ENCODE assay signal across 25 cellular contexts in the genomic region with DNA sequence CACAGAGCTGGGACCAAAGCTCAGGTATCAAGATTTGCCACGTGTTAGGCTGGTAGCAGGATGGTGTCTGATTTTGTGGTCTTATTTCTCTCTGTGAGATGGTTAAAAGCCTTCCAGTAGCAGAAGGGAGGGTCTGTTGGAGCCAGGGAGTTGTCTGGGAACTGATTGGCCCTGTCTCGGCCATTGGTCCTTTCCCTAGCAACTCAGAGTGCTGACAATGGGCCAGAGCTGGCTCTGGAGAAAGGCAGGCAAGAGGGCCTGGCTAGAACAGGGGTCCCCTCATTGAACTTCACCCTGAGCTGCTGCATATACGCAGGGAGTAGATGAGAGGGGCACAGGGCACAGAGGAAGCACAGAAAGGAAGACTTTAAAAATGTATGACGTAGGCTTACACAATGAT.
A peak's percentile ranks its signal among the peaks of the same experiment; 100 is the strongest.
DNase-seq lines count a peak whose midpoint lies in the region; ATAC-seq, FAIRE-seq and TF ChIP-seq lines count a peak whose summit lies in the region.
"Had no signal": no experiment of that assay in that cellular context is flagged by ENCODE, and none has a peak within 500 bp of the region (broad histone marks: within the 10 kb centered on the region; RNA-seq: fewer than 3 reads in every experiment).

No MANE protein-coding gene starts in this region.

- H3K4me1 ChIP-seq in HepG2 (ENCODE audit: insufficient read depth, low read length) (no peaks in the 10 kb centered on the region), right lobe of liver (no peaks in the 10 kb centered on the region), neuronal stem cell (ENCODE audit: control insufficient read depth in 2 of 2, insufficient read depth in 1 of 2, low read depth in 1 of 2, low read length in 2 of 2) (no peaks in the 10 kb centered on the region)
- H3K4me1 ChIP-seq: A549 had no signal

- H2BK12ac ChIP-seq in neuronal stem cell (ENCODE audit: low read length): no peak overlapping the region

- no peak overlapping the region for H3K18ac ChIP-seq in neuronal stem cell (ENCODE audit: low read length)

- H4K20me1 ChIP-seq in HepG2 (ENCODE audit: insufficient read depth, low read length): no peaks in the 10 kb centered on the region
- H4K20me1 ChIP-seq: BLaER1 treated with 17β-estradiol and CSF1 and Interleukin-3, amounts not matched to agents 10 nM and 100 nM had no signal

- H3K9ac ChIP-seq in HepG2 (ENCODE audit: insufficient read depth, low read depth, low read length) (no peak overlapping the region), neuronal stem cell (ENCODE audit: low read depth, low read length, poor library complexity) (no peak overlapping the region)
- H3K9ac ChIP-seq: BLaER1 treated with 17β-estradiol and CSF1 and Interleukin-3, amounts not matched to agents 10 nM and 100 nM; GM23248 had no signal

- H3K36me3 ChIP-seq in HepG2 (replicated peaks in 1 of 2; ENCODE audit: control insufficient read depth in 1 of 2, insufficient read depth in 2 of 2, low read length in 2 of 2): no peaks in the 10 kb centered on the region
- no peaks in the 10 kb centered on the region for H3K36me3 ChIP-seq in right lobe of liver
- H3K36me3 ChIP-seq in bronchial epithelial cell (ENCODE audit: control insufficient read depth, insufficient read depth, low read length): no peaks in the 10 kb centered on the region
- H3K36me3 ChIP-seq in neuronal stem cell (replicated peaks in 1 of 2; ENCODE audit: control insufficient read depth in 2 of 2, insufficient read depth in 2 of 2, low read length in 2 of 2): no peaks in the 10 kb centered on the region
- H3K36me3 ChIP-seq: BE2C; BLaER1 treated with 17β-estradiol and CSF1 and Interleukin-3, amounts not matched to agents 10 nM and 100 nM had no signal

- peaks cover 1 to 8% (median 7%) of the 10 kb centered on the region in 3 donors for H3K27me3 Mint-ChIP-seq in immature natural killer cell (ENCODE audit: low read depth in 3 of 3)

- no peaks in the 10 kb centered on the region for H3K79me1 ChIP-seq in neuronal stem cell (ENCODE audit: low read depth, low read length)

- WGBS in HepG2 (ENCODE audit: low lambda C conversion rate): 3% methylated on average over 4 of the region's 4 CpGs
- 35% methylated on average over 4 of the region's 4 CpGs for WGBS in right lobe of liver (ENCODE audit: insufficient coverage, low coverage, low lambda C conversion rate, missing lambda C conversion rate)
- WGBS in neuronal stem cell (ENCODE audit: extremely low coverage in 2 of 2, insufficient read length in 2 of 2, insufficient replicate concordance in 1 of 2), 2 donors: no CpG with 5 or more reads among the region's 4 CpGs

- H3K4me2 ChIP-seq in HepG2 (ENCODE audit: low read depth, low read length) (no peak overlapping the region), neuronal stem cell (ENCODE audit: insufficient read depth, low read length, poor library complexity, severe bottlenecking) (no peak overlapping the region)
- H3K4me2 ChIP-seq: A549; BLaER1 treated with 17β-estradiol and CSF1 and Interleukin-3, amounts not matched to agents 10 nM and 100 nM had no signal

- no peak overlapping the region for H2BK120ac ChIP-seq in neuronal stem cell (ENCODE audit: low read depth, low read length)

- intact Hi-C loops in HepG2 (cut with micrococcal nuclease; ENCODE audit: unreplicated experiment) (no loop called here), right lobe of liver (cut with DNase I) (no loop called here)

- POLR2A ChIA-PET in HepG2 (lab: Yijun Ruan, JAX): no interaction called here

- TF ChIP-seq EP300 in HepG2 (IDR thresholded peaks at IDR 0.05; ENCODE audit: low read depth in 2 of 2, low read length in 2 of 2) (no peak), HepG2 (CRISPR knock-in tag; IDR thresholded peaks at IDR 0.05; ENCODE audit: borderline replicate concordance) (no peak)

- no peak for TF ChIP-seq POLR2A in HepG2 (IDR thresholded peaks at IDR 0.05; ENCODE audit: insufficient read depth in 1 of 2, low read depth in 2 of 2, low read length in 2 of 2)
- no peak for TF ChIP-seq POLR2A in right lobe of liver (IDR thresholded peaks at IDR 0.05)

- no peaks in the 10 kb centered on the region for H3K79me2 ChIP-seq in HepG2 (ENCODE audit: insufficient read depth, low read length)

- H3K14ac ChIP-seq in neuronal stem cell (ENCODE audit: low read length): no peak overlapping the region

- H2BK5ac ChIP-seq in neuronal stem cell (ENCODE audit: low read length): no peak overlapping the region

- H3K9me3 ChIP-seq in HepG2 (ENCODE audit: low read length) (no peaks in the 10 kb centered on the region), right lobe of liver (no peaks in the 10 kb centered on the region), neuronal stem cell (replicated peaks in 1 of 2; ENCODE audit: control insufficient read depth in 2 of 2, insufficient read depth in 1 of 2, low read depth in 1 of 2, low read length in 2 of 2) (no peaks in the 10 kb centered on the region)
- H3K9me3 ChIP-seq: A549; BE2C; BLaER1 treated with 17β-estradiol and CSF1 and Interleukin-3, amounts not matched to agents 10 nM and 100 nM had no signal

- no peaks in the 10 kb centered on the region for H3K9me3 Mint-ChIP-seq in immature natural killer cell
- H3K9me3 Mint-ChIP-seq: CD4-positive, alpha-beta T cell; CD8-positive, alpha-beta memory T cell; H9 had no signal

- H2BK15ac ChIP-seq in neuronal stem cell (ENCODE audit: low read length): no peak overlapping the region

- no peak overlapping the region for H2AK5ac ChIP-seq in neuronal stem cell (ENCODE audit: low read depth, low read length)

- no peak overlapping the region for H4K8ac ChIP-seq in neuronal stem cell (ENCODE audit: low read depth, low read length)

- in situ Hi-C loops in HepG2 (cut with HindIII; ENCODE audit: extremely low pct_ligation_motif_present, low pct_unique_long_range_greater_than_20kb): no loop called here

- BruUV-seq in HepG2 (replicated peaks; lab: Mats Ljungman, UMichigan): no TSS peak

- CTCF ChIA-PET in HepG2 (lab: Yijun Ruan, JAX; ENCODE audit: low intra/inter-chr PET ratio, low total read pairs): no interaction called here

- peaks cover 4 to 51% of the 10 kb centered on the region in 2 experiments; a peak in 4 of 5 replicates for H3K27me3 ChIP-seq in HepG2 (ENCODE audit: control insufficient read depth in 1 of 2, insufficient read depth in 2 of 2, low read length in 2 of 2)
- H3K27me3 ChIP-seq in right lobe of liver: no peaks in the 10 kb centered on the region
- H3K27me3 ChIP-seq in bronchial epithelial cell (ENCODE audit: control insufficient read depth, insufficient read depth, low read length): no peaks in the 10 kb centered on the region
- peaks cover 0 to 51% (median 0%) of the 10 kb centered on the region in 3 experiments for H3K27me3 ChIP-seq in neuronal stem cell (ENCODE audit: control insufficient read depth in 3 of 3, insufficient read depth in 3 of 3, low read depth in 1 of 3, low read length in 3 of 3)
- H3K27me3 ChIP-seq: BE2C; BLaER1 treated with 17β-estradiol and CSF1 and Interleukin-3, amounts not matched to agents 10 nM and 100 nM had no signal

- no peaks in the 10 kb centered on the region for H3K36me3 Mint-ChIP-seq in immature natural killer cell
- H3K36me3 Mint-ChIP-seq: CD14-positive monocyte; CD8-positive, alpha-beta memory T cell had no signal

- no peak for TF ChIP-seq CTCF in HepG2 (CRISPR knock-in tag; IDR thresholded peaks at IDR 0.05)
- no peak for TF ChIP-seq CTCF in right lobe of liver (IDR thresholded peaks at IDR 0.05)
- no peak for TF ChIP-seq CTCF in bronchial epithelial cell (IDR thresholded peaks at IDR 0.05; ENCODE audit: insufficient read depth, low read length, severe bottlenecking)

- H4K91ac ChIP-seq in neuronal stem cell (ENCODE audit: low read depth, low read length, poor library complexity): no peak overlapping the region

- no peak for DNase-seq in HepG2 (ENCODE audit: low spot score)
- no peak for DNase-seq in right lobe of liver
- no peak for DNase-seq in bronchial epithelial cell (ENCODE audit: low read depth)
- no peak for DNase-seq in neuronal stem cell (ENCODE audit: low spot score)
- no peak for DNase-seq in immature natural killer cell
- DNase-seq in NCI-H2029 (lab: John Stamatoyannopoulos, UW): no peak
- DNase-seq: 8988T; ACHN; AML-193; BE2C; CD4-positive, alpha-beta T cell; CD8-positive, alpha-beta memory T cell; DMS 273 treated with DMSO at 0.1 percent for 48 hours; DMS79; EL; GDM1; GM23248; H9 had no signal

- no peak overlapping the region for H3K27ac ChIP-seq in HepG2 (ENCODE audit: extremely low read length, insufficient read depth, low read length)
- no peak overlapping the region for H3K27ac ChIP-seq in right lobe of liver
- no peak overlapping the region for H3K27ac ChIP-seq in neuronal stem cell (replicated peaks; ENCODE audit: low read length)
- H3K27ac ChIP-seq: A549; BLaER1 treated with 17β-estradiol and CSF1 and Interleukin-3, amounts not matched to agents 10 nM and 100 nM; GM23248 had no signal

- no peak overlapping the region for H3K4ac ChIP-seq in neuronal stem cell (ENCODE audit: low read length)

- no peak for FAIRE-seq in HepG2 (lab: Jason Lieb, UNC)
- peak; percentile 82 for FAIRE-seq in bronchial epithelial cell (lab: Jason Lieb, UNC)
- FAIRE-seq: A549, D721Med, GM12878, GM19239 had no signal

- H3K4me3 Mint-ChIP-seq in immature natural killer cell: no peak overlapping the region
- H3K4me3 Mint-ChIP-seq: CD14-positive monocyte; CD4-positive, alpha-beta T cell; CD8-positive, alpha-beta memory T cell; H9 had no signal

- no peak overlapping the region for H2AFZ ChIP-seq in HepG2 (ENCODE audit: low read length)
- H2AFZ ChIP-seq in neuronal stem cell (ENCODE audit: low read length): peak overlapping the region; percentile 10
- H2AFZ ChIP-seq: GM23248 had no signal

- H3K27ac Mint-ChIP-seq in immature natural killer cell: no peak overlapping the region
- H3K27ac Mint-ChIP-seq: CD14-positive monocyte; CD4-positive, alpha-beta T cell; H9 had no signal

- TF ChIP-seq RAD21 in HepG2 (CRISPR knock-in tag; IDR thresholded peaks at IDR 0.05): no peak

- H3K4me3 ChIP-seq in HepG2 (replicated peaks in 1 of 3; ENCODE audit: insufficient read depth in 1 of 3, low read depth in 2 of 3, low read length in 3 of 3) (no peak overlapping the region), right lobe of liver (no peak overlapping the region), bronchial epithelial cell (ENCODE audit: low read depth, low read length) (no peak overlapping the region), neuronal stem cell (ENCODE audit: low read length in 2 of 2) (no peak overlapping the region)
- H3K4me3 ChIP-seq: A549; BLaER1 treated with 17β-estradiol and CSF1 and Interleukin-3, amounts not matched to agents 10 nM and 100 nM; GM12878; GM23248 had no signal

- H3K23ac ChIP-seq in neuronal stem cell (ENCODE audit: low read depth, low read length, poor library complexity): no peak overlapping the region

- H3K4me1 Mint-ChIP-seq in immature natural killer cell: no peaks in the 10 kb centered on the region
- H3K4me1 Mint-ChIP-seq: CD14-positive monocyte; CD8-positive, alpha-beta memory T cell had no signal

- ATAC-seq in HepG2: no peak
- no peak for ATAC-seq in right lobe of liver
- ATAC-seq: A549, HCT116 had no signal

TF ChIP-seq in HepG2, 621 proteins besides CTCF, POLR2A, EP300 and RAD21 (continues in another document):
- peak; percentile 29; the same call in 1 of the 2 replicates for TF ChIP-seq CREB1 (IDR thresholded peaks at IDR 0.05)
- no peak for TF ChIP-seq CREB1 (CRISPR knock-in tag; IDR thresholded peaks at IDR 0.05)
